8 cellular contexts compared by ENCODE assay signal in genomic region chr1:32981003-32981909, GRCh38. TPM values are rescaled to one million over a fixed set of nuclear protein-coding genes. Genes with fewer than 3 reads are reported as not detected.
A peak's percentile ranks its signal among the peaks of the same experiment; 100 is the strongest.
DNase-seq lines count a peak whose midpoint lies in the region; ATAC-seq and TF ChIP-seq lines count a peak whose summit lies in the region.

No MANE protein-coding gene starts in this region.

- H3K4me3 ChIP-seq in esophagus muscularis mucosa (no peak overlapping the region), neuronal stem cell (ENCODE audit: low read length in 2 of 2) (no peak overlapping the region)

- 47% methylated on average over 8 of the region's 8 CpGs for WGBS in esophagus muscularis mucosa
- no CpG with 5 or more reads among the region's 8 CpGs for WGBS in neuronal stem cell (ENCODE audit: extremely low coverage in 2 of 2, insufficient read length in 2 of 2, insufficient replicate concordance in 1 of 2), 2 donors

- no peak overlapping the region for H3K4me3 Mint-ChIP-seq in progenitor cell of endocrine pancreas (ENCODE audit: low read depth)

- no peak overlapping the region for H2BK12ac ChIP-seq in neuronal stem cell (ENCODE audit: low read length)

- peaks cover 8% of the 10 kb centered on the region for H3K27me3 Mint-ChIP-seq in progenitor cell of endocrine pancreas

- H3K9me3 Mint-ChIP-seq in progenitor cell of endocrine pancreas (ENCODE audit: low read depth), result no peaks in the 10 kb centered on the region

- peaks cover 0 to 30% (median 12%) of the 10 kb centered on the region in 4 donors for H3K4me1 ChIP-seq in esophagus muscularis mucosa
- peaks cover 3 to 12% of the 10 kb centered on the region in 2 donors for H3K4me1 ChIP-seq in neuronal stem cell (ENCODE audit: control insufficient read depth in 2 of 2, insufficient read depth in 1 of 2, low read depth in 1 of 2, low read length in 2 of 2)

- TF ChIP-seq EP300 in esophagus muscularis mucosa (IDR thresholded peaks at IDR 0.05), result no peak

- H3K79me1 ChIP-seq in neuronal stem cell (ENCODE audit: low read depth, low read length), result no peaks in the 10 kb centered on the region

- no peak overlapping the region for H3K4ac ChIP-seq in neuronal stem cell (ENCODE audit: low read length)

- H2BK15ac ChIP-seq in neuronal stem cell (ENCODE audit: low read length), result no peak overlapping the region

- TF ChIP-seq CTCF in GM13977 (IDR thresholded peaks at IDR 0.05; ENCODE audit: extremely low read depth, insufficient read depth, missing control alignments) (no peak), esophagus muscularis mucosa (IDR thresholded peaks at IDR 0.05) (no peak), progenitor cell of endocrine pancreas (IDR thresholded peaks at IDR 0.05; ENCODE audit: unreplicated experiment) (no peak)

- H3K27ac ChIP-seq in esophagus muscularis mucosa (replicated peaks in 1 of 4) (peak overlapping the region; percentile 46 to 59 (median 52)), neuronal stem cell (replicated peaks; ENCODE audit: low read length) (no peak overlapping the region)

- H4K8ac ChIP-seq in neuronal stem cell (ENCODE audit: low read depth, low read length), result no peak overlapping the region

- H3K27ac Mint-ChIP-seq in progenitor cell of endocrine pancreas, result no peak overlapping the region

- ATAC-seq in HG02623 (IDR thresholded peaks at IDR 0.05; ENCODE audit: unreplicated experiment), result peak; percentile 93

- no peak overlapping the region for H2AFZ ChIP-seq in neuronal stem cell (ENCODE audit: low read length)

- H2BK5ac ChIP-seq in neuronal stem cell (ENCODE audit: low read length), result no peak overlapping the region

- no peak overlapping the region for H3K4me2 ChIP-seq in neuronal stem cell (ENCODE audit: insufficient read depth, low read length, poor library complexity, severe bottlenecking)

- H3K14ac ChIP-seq in neuronal stem cell (ENCODE audit: low read length), result no peak overlapping the region

- TF ChIP-seq POLR2A in esophagus muscularis mucosa (IDR thresholded peaks at IDR 0.05; ENCODE audit: low read depth), result no peak

- no peaks in the 10 kb centered on the region for H3K36me3 Mint-ChIP-seq in progenitor cell of endocrine pancreas (ENCODE audit: insufficient read depth)

- no peaks in the 10 kb centered on the region for H3K36me3 ChIP-seq in esophagus muscularis mucosa
- no peaks in the 10 kb centered on the region for H3K36me3 ChIP-seq in neuronal stem cell (replicated peaks in 1 of 2; ENCODE audit: control insufficient read depth in 2 of 2, insufficient read depth in 2 of 2, low read length in 2 of 2)

- no peak overlapping the region for H3K9ac ChIP-seq in neuronal stem cell (ENCODE audit: low read depth, low read length, poor library complexity)

- no peak overlapping the region for H2AK5ac ChIP-seq in neuronal stem cell (ENCODE audit: low read depth, low read length)

- H2BK120ac ChIP-seq in neuronal stem cell (ENCODE audit: low read depth, low read length), result no peak overlapping the region

- H3K27me3 ChIP-seq in esophagus muscularis mucosa (no peaks in the 10 kb centered on the region), neuronal stem cell (ENCODE audit: control insufficient read depth in 3 of 3, insufficient read depth in 3 of 3, low read depth in 1 of 3, low read length in 3 of 3) (peaks cover 0 to 27% (median 0%) of the 10 kb centered on the region in 3 experiments)

- in situ Hi-C loops in GM13977 (cut with MboI; ENCODE audit: low pct_unique_long_range_greater_than_20kb, low sequenced_read_pairs, unreplicated experiment), result no loop called here

- intact Hi-C loops in esophagus muscularis mucosa (cut with DNase I), result no loop called here
- intact Hi-C loops in posterior vena cava (cut with DNase I), result no loop called here

- H3K9me3 ChIP-seq in esophagus muscularis mucosa (no peaks in the 10 kb centered on the region), neuronal stem cell (replicated peaks in 1 of 2; ENCODE audit: control insufficient read depth in 2 of 2, insufficient read depth in 1 of 2, low read depth in 1 of 2, low read length in 2 of 2) (no peaks in the 10 kb centered on the region)

- H4K91ac ChIP-seq in neuronal stem cell (ENCODE audit: low read depth, low read length, poor library complexity), result no peak overlapping the region

- DNase-seq in GM13977 (ENCODE audit: low spot score) (peak; percentile 80), NCI-H1417 (lab: John Stamatoyannopoulos, UW) (peak in 2 of 3 experiments; percentile 17 to 68), esophagus muscularis mucosa (ENCODE audit: extremely low spot score) (no peak), posterior vena cava (ENCODE audit: low spot score) (peak; percentile 88), progenitor cell of endocrine pancreas (ENCODE audit: low spot score, unreplicated experiment) (no peak), neuronal stem cell (ENCODE audit: low spot score) (no peak)
- DNase-seq in activated CD8-positive, alpha-beta memory T cell treated with anti-CD3 and anti-CD28 coated beads for 24 hours, result peak; percentile 75

- no peak overlapping the region for H3K23ac ChIP-seq in neuronal stem cell (ENCODE audit: low read depth, low read length, poor library complexity)

- no peak overlapping the region for H3K18ac ChIP-seq in neuronal stem cell (ENCODE audit: low read length)

- no peaks in the 10 kb centered on the region for H3K4me1 Mint-ChIP-seq in progenitor cell of endocrine pancreas (ENCODE audit: low read depth)

RNA-seq across cellular contexts. Expression of gene RNF19B, which starts 16.6 kb away (rescaled TPM):
- 10 to 100 TPM; 16.2 to 32.3 (median 22.7) TPM for total RNA-seq in esophagus muscularis mucosa
- 100 to 1,000 TPM in 1 of 2 donors, 10 to 100 TPM in 1; 40.3 to 101 TPM for total RNA-seq in posterior vena cava
- total RNA-seq in progenitor cell of endocrine pancreas, result 14.2 and 16.4 TPM in 2 replicates
- 8.9 TPM for polyA plus RNA-seq in neuronal stem cell (2013, experiment 1 of 2)
- 8.5 TPM for polyA plus RNA-seq in neuronal stem cell (2013, experiment 2 of 2)

RNA-seq across cellular contexts. Expression of gene AK2, which starts 55.4 kb away (rescaled TPM):
- total RNA-seq in esophagus muscularis mucosa (100 to 1,000 TPM in 1 of 4 donors, 10 to 100 TPM in 3; 70.2 to 108 (median 80.7) TPM), posterior vena cava (10 to 100 TPM; 82.4 to 83.9 TPM), progenitor cell of endocrine pancreas (115 and 116 TPM in 2 replicates)
- 47.7 TPM for polyA plus RNA-seq in neuronal stem cell (2013, experiment 1 of 2)
- polyA plus RNA-seq in neuronal stem cell (2013, experiment 2 of 2), result 46.5 TPM

Comparison
In these comparisons a context has a peak if more than half of its experiments do, and no peak if none do; other contexts are left out.
1. DNase-seq: peak in GM13977 (single experiment), NCI-H1417 (2 of 3), activated CD8-positive, alpha-beta memory T cell treated with anti-CD3 and anti-CD28 coated beads for 24 hours (single experiment) and posterior vena cava (single experiment); none in esophagus muscularis mucosa (single experiment), progenitor cell of endocrine pancreas (single experiment) and neuronal stem cell (single experiment).